In the genomic region with DNA sequence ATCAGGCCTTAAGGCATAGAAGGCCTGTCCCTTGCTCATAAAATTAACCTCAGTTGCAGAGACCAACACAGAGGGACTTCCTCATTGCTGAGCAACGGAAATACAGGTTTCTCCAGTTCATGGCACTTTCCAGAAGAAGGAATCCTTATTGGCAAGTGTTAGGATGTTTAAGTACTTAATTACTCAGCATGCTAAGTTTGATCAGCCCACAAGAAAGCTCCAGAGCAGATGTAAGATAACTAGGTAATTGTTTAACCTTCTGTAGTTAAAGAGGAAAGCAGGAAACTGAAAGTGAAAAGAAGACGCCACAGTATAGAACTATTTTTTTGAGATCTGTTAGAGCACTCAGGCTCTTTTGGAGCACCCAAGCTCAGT, we compare ENCODE assay signal across 8 cellular contexts.
DNase-seq lines count a peak whose midpoint lies in the region; ATAC-seq lines count a peak whose summit lies in the region.

No MANE protein-coding gene starts in this region.

- H3K27me3 ChIP-seq in rectal smooth muscle tissue (ENCODE audit: control insufficient read depth, insufficient read depth, low read length): no peaks in the 10 kb centered on the region

- peak overlapping the region; percentile 87 for H3K27ac Mint-ChIP-seq in activated T-cell treated with anti-CD3 and anti-CD28 coated beads, Interleukin-2, amount 50 U/mL, for 24 hours
- peak overlapping the region; percentile 90 for H3K27ac Mint-ChIP-seq in activated naive CD8-positive, alpha-beta T cell

- H3K27me3 Mint-ChIP-seq in activated T-cell treated with anti-CD3 and anti-CD28 coated beads, Interleukin-2, amount 50 U/mL, for 24 hours: peaks cover 28% of the 10 kb centered on the region
- no peaks in the 10 kb centered on the region for H3K27me3 Mint-ChIP-seq in activated naive CD8-positive, alpha-beta T cell

- peaks cover 34% of the 10 kb centered on the region for H3K4me1 Mint-ChIP-seq in activated T-cell treated with anti-CD3 and anti-CD28 coated beads, Interleukin-2, amount 50 U/mL, for 24 hours (ENCODE audit: low read depth)
- peaks cover 30% of the 10 kb centered on the region for H3K4me1 Mint-ChIP-seq in activated naive CD8-positive, alpha-beta T cell (ENCODE audit: low read depth)

- H3K4me3 ChIP-seq in rectal smooth muscle tissue (ENCODE audit: low read length): peak overlapping the region; percentile 6

- H3K9me3 Mint-ChIP-seq in activated T-cell treated with anti-CD3 and anti-CD28 coated beads, Interleukin-2, amount 50 U/mL, for 24 hours: no peaks in the 10 kb centered on the region
- no peaks in the 10 kb centered on the region for H3K9me3 Mint-ChIP-seq in activated naive CD8-positive, alpha-beta T cell (ENCODE audit: low read depth)

- peaks cover 2% of the 10 kb centered on the region for H3K4me1 ChIP-seq in rectal smooth muscle tissue (ENCODE audit: control insufficient read depth, insufficient read depth, low read length)

- peak; percentile 79 for ATAC-seq in HG03064 (IDR thresholded peaks at IDR 0.05; ENCODE audit: low read depth, unreplicated experiment)

- H3K36me3 ChIP-seq in rectal smooth muscle tissue (ENCODE audit: control insufficient read depth, insufficient read depth, low read length): no peaks in the 10 kb centered on the region

- peaks cover 83% of the 10 kb centered on the region for H3K36me3 Mint-ChIP-seq in activated T-cell treated with anti-CD3 and anti-CD28 coated beads, Interleukin-2, amount 50 U/mL, for 24 hours (ENCODE audit: low read depth)
- peaks cover 2% of the 10 kb centered on the region for H3K36me3 Mint-ChIP-seq in activated naive CD8-positive, alpha-beta T cell

- no peak overlapping the region for H3K9ac ChIP-seq in rectal smooth muscle tissue (ENCODE audit: low read length)

- no peak for DNase-seq in activated T-cell treated with anti-CD3 and anti-CD28 coated beads, Interleukin-2, amount 50 U/mL, for 24 hours
- DNase-seq in activated T-cell treated with anti-CD3 and anti-CD28 coated beads for 4 hours (no peak), iPS-NIHi11 (ENCODE audit: low spot score) (no peak), NCI-H774 (lab: John Stamatoyannopoulos, UW) (no peak), SW480 (ENCODE audit: low spot score) (no peak)

- H3K27ac ChIP-seq in rectal smooth muscle tissue (ENCODE audit: low read depth, low read length): peak overlapping the region; percentile 64

- H3K4me3 Mint-ChIP-seq in activated T-cell treated with anti-CD3 and anti-CD28 coated beads, Interleukin-2, amount 50 U/mL, for 24 hours: peak overlapping the region; percentile 26
- peak overlapping the region; percentile 75 for H3K4me3 Mint-ChIP-seq in activated naive CD8-positive, alpha-beta T cell
